Comparison of ENCODE assay signal across 36 cellular contexts in the genomic region with DNA sequence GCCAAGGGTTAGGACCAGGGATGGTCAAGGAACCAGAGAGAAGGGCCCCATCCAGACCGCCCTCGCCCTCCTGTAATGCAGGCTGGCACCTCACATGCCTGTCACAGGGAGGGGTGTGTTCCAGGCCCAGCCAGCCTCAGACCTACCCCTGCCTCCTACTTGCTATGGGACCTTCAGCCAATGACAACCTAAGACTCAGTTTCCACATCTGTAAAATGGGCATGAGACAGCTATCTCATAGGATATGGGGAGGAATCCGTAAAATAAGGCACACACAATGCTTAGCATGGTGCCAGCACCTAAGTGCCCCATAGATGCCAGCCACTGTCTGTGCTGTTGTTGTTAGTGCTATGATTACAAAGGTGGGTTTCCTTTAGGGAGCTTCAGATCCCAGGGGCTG. TPM values are rescaled to one million over a fixed set of nuclear protein-coding genes. Genes with fewer than 3 reads are reported as not detected.
"Had no signal": no experiment of that assay in that cellular context is flagged by ENCODE, and none has a peak within 500 bp of the region (broad histone marks: within the 10 kb centered on the region; RNA-seq: fewer than 3 reads in every experiment).

No MANE protein-coding gene starts in this region.

- H3K4me1 Mint-ChIP-seq: activated B cell treated with CpG ODN at 0.5 μM for 24 hours; activated CD4-positive, alpha-beta memory T cell treated with anti-CD3 and anti-CD28 coated beads, Interleukin-2, amount 10 ng/mL, durations not matched to agents 7 days and 5 days; activated CD8-positive, alpha-beta memory T cell treated with anti-CD3 and anti-CD28 coated beads, Interleukin-2, amount 10 ng/mL, durations not matched to agents 7 days and 5 days; activated naive CD4-positive, alpha-beta T cell treated with anti-CD3 and anti-CD28 coated beads, Interleukin-2, amount 10 ng/mL, durations not matched to agents 7 days and 5 days; activated naive CD8-positive, alpha-beta T cell treated with anti-CD3 and anti-CD28 coated beads, Interleukin-2, amount 50 U/mL, for 24 hours; IgD-negative memory B cell had no signal

- H3K9me3 ChIP-seq: MG63 had no signal

- H3K4me3 Mint-ChIP-seq: activated B cell treated with CpG ODN at 0.5 μM for 24 hours; activated CD4-positive, alpha-beta memory T cell treated with anti-CD3 and anti-CD28 coated beads, Interleukin-2, amount 10 ng/mL, durations not matched to agents 7 days and 5 days; activated CD8-positive, alpha-beta memory T cell treated with anti-CD3 and anti-CD28 coated beads, Interleukin-2, amount 10 ng/mL, durations not matched to agents 7 days and 5 days; activated naive CD4-positive, alpha-beta T cell treated with anti-CD3 and anti-CD28 coated beads, Interleukin-2, amount 10 ng/mL, durations not matched to agents 7 days and 5 days; activated naive CD8-positive, alpha-beta T cell; activated naive CD8-positive, alpha-beta T cell treated with anti-CD3 and anti-CD28 coated beads, Interleukin-2, amount 50 U/mL, for 24 hours; IgD-negative memory B cell had no signal

- H3K9me3 Mint-ChIP-seq: activated B cell treated with CpG ODN at 0.5 μM for 24 hours; activated CD4-positive, alpha-beta memory T cell treated with anti-CD3 and anti-CD28 coated beads, Interleukin-2, amount 10 ng/mL, durations not matched to agents 7 days and 5 days; activated naive CD4-positive, alpha-beta T cell treated with anti-CD3 and anti-CD28 coated beads, Interleukin-2, amount 10 ng/mL, durations not matched to agents 7 days and 5 days; activated naive CD8-positive, alpha-beta T cell treated with anti-CD3 and anti-CD28 coated beads, Interleukin-2, amount 50 U/mL, for 24 hours had no signal

- H3K27ac ChIP-seq: brain microvascular endothelial cell, RWPE1, SK-N-MC had no signal

- H3K27ac Mint-ChIP-seq: activated B cell treated with CpG ODN at 0.5 μM for 24 hours; activated CD4-positive, alpha-beta memory T cell treated with anti-CD3 and anti-CD28 coated beads, Interleukin-2, amount 10 ng/mL, durations not matched to agents 7 days and 5 days; activated CD8-positive, alpha-beta memory T cell treated with anti-CD3 and anti-CD28 coated beads, Interleukin-2, amount 10 ng/mL, durations not matched to agents 7 days and 5 days; activated naive CD4-positive, alpha-beta T cell treated with anti-CD3 and anti-CD28 coated beads, Interleukin-2, amount 10 ng/mL, durations not matched to agents 7 days and 5 days; activated naive CD8-positive, alpha-beta T cell; activated naive CD8-positive, alpha-beta T cell treated with anti-CD3 and anti-CD28 coated beads, Interleukin-2, amount 50 U/mL, for 24 hours; IgD-negative memory B cell had no signal

- FAIRE-seq: RCC 7860, TTC549 had no signal

- ATAC-seq: activated CD8-positive, alpha-beta memory T cell treated with anti-CD3 and anti-CD28 coated beads, Interleukin-2, amount 10 ng/mL, durations not matched to agents 7 days and 5 days; activated naive CD8-positive, alpha-beta T cell treated with anti-CD3 and anti-CD28 coated beads, Interleukin-2, amount 50 U/mL, for 24 hours; PC-3 had no signal

- DNase-seq: activated B cell treated with CpG ODN at 0.5 μM for 24 hours; activated CD4-positive, alpha-beta memory T cell treated with anti-CD3 and anti-CD28 coated beads, Interleukin-2, amount 10 ng/mL, durations not matched to agents 7 days and 5 days; activated CD4-positive, alpha-beta T cell treated with anti-CD3 and anti-CD28 coated beads for 4 hours; activated CD4-positive, alpha-beta T cell treated with anti-CD3 and anti-CD28 coated beads, Interleukin-2, amount 50 U/mL, for 1 hour; activated CD4-positive, CD25-positive, alpha-beta regulatory T cell treated with anti-CD3 and anti-CD28 coated beads, Interleukin-2, amount 50 U/mL, for 72 hours; activated CD8-positive, alpha-beta memory T cell treated with anti-CD3 and anti-CD28 coated beads for 24 hours; activated CD8-positive, alpha-beta memory T cell treated with anti-CD3 and anti-CD28 coated beads, Interleukin-2, amount 10 ng/mL, durations not matched to agents 7 days and 5 days; activated CD8-positive, alpha-beta memory T cell treated with anti-CD3 and anti-CD28 coated beads, Interleukin-2, amount 50 U/mL, for 48 hours; activated effector memory CD4-positive, alpha-beta T cell treated with Interleukin-2 at 50 U/mL for 16 hours; activated naive CD4-positive, alpha-beta T cell treated with anti-CD3 and anti-CD28 coated beads, Interleukin-2, amount 10 ng/mL, durations not matched to agents 7 days and 5 days; activated naive CD8-positive, alpha-beta T cell treated with anti-CD3 and anti-CD28 coated beads, Interleukin-2, amount 50 U/mL, for 24 hours; activated T-cell treated with anti-CD3 and anti-CD28 coated beads, Interleukin-2, amount 50 U/mL, for 48 hours; anterior cingulate cortex; brain microvascular endothelial cell; central memory CD4-positive, alpha-beta T cell; Kasumi-1; KG1; MG63; NCI-H1048; NCI-H1436 treated with DMSO at 0.1 percent for 48 hours; NCI-H1694 treated with DMSO at 0.1 percent for 48 hours; NCI-H2029; NCI-H526; NCI-H748 treated with DMSO at 0.1 percent for 48 hours; NK-92 treated with Interleukin-12 subunit alpha and Interleukin-12 subunit beta, amount 100 ng/mL, for 24 hours; PC-3; Right ventricle myocardium superior; T1000 had no signal

- H3K4me3 ChIP-seq: MG63, SK-N-MC had no signal

- H3K27me3 Mint-ChIP-seq: activated B cell treated with CpG ODN at 0.5 μM for 24 hours had no signal

- H3K36me3 Mint-ChIP-seq: activated CD8-positive, alpha-beta memory T cell treated with anti-CD3 and anti-CD28 coated beads, Interleukin-2, amount 10 ng/mL, durations not matched to agents 7 days and 5 days; activated naive CD4-positive, alpha-beta T cell treated with anti-CD3 and anti-CD28 coated beads, Interleukin-2, amount 10 ng/mL, durations not matched to agents 7 days and 5 days; activated naive CD8-positive, alpha-beta T cell; IgD-negative memory B cell had no signal

- H3K36me3 ChIP-seq: brain microvascular endothelial cell, MG63 had no signal

- H3K27me3 ChIP-seq: brain microvascular endothelial cell, MG63 had no signal

RNA-seq across cellular contexts. Expression of a gene that starts 7.9 kb away (rescaled TPM):
- total RNA-seq: activated B cell treated with CpG ODN at 0.5 μM for 24 hours; activated CD4-positive, alpha-beta memory T cell treated with anti-CD3 and anti-CD28 coated beads, Interleukin-2, amount 10 ng/mL, durations not matched to agents 7 days and 5 days; activated CD8-positive, alpha-beta memory T cell treated with anti-CD3 and anti-CD28 coated beads, Interleukin-2, amount 10 ng/mL, durations not matched to agents 7 days and 5 days; T-helper 1 cell treated with Interleukin-12 subunit alpha and Interleukin-12 subunit beta and Interleukin-4 antibody, amounts not matched to agents 30 ng/mL and 1 ng/mL, for 36 hours; T-helper 2 cell treated with Interferon-gamma antibody and Interleukin-4, amounts not matched to agents 100 ng/mL and 5 ng/mL, for 36 hours had no signal
- polyA plus RNA-seq: IgD-negative memory B cell had no signal

RNA-seq across cellular contexts. Expression of a gene that starts 22.6 kb away (rescaled TPM):
- total RNA-seq: activated CD8-positive, alpha-beta memory T cell treated with anti-CD3 and anti-CD28 coated beads, Interleukin-2, amount 10 ng/mL, durations not matched to agents 7 days and 5 days; Right ventricle myocardium superior had no signal
- polyA plus RNA-seq: IgD-negative memory B cell had no signal
